Comparison of ENCODE assay signal across 14 cellular contexts in genomic region chr10:104340692-104341091, GRCh38. TPM values are rescaled to one million over a fixed set of nuclear protein-coding genes. Genes with fewer than 3 reads are reported as not detected.
DNase-seq lines count a peak whose midpoint lies in the region; ATAC-seq and TF ChIP-seq lines count a peak whose summit lies in the region.
"Had no signal": no experiment of that assay in that cellular context is flagged by ENCODE, and none has a peak within 500 bp of the region (broad histone marks: within the 10 kb centered on the region; RNA-seq: fewer than 3 reads in every experiment).

No MANE protein-coding gene starts in this region.

- H3K4me1 Mint-ChIP-seq in CD8-positive, alpha-beta T cell (ENCODE audit: low read depth) = peaks cover 32% of the 10 kb centered on the region

- no peaks in the 10 kb centered on the region for H3K27me3 ChIP-seq in mucosa of stomach (ENCODE audit: control insufficient read depth, insufficient read depth, low read length)
- no peaks in the 10 kb centered on the region for H3K27me3 ChIP-seq in transverse colon
- H3K27me3 ChIP-seq in CD8-positive, alpha-beta T cell (ENCODE audit: insufficient read depth, low read length) = no peaks in the 10 kb centered on the region

- CTCF ChIA-PET in CD8-positive, alpha-beta T cell (lab: Charles Lee) = interaction anchor here (1.0 to 3.5 kb wide), 3 partner anchors 10 to 49 kb away, joined by 3 to 20 read pairs (median 12); no protein-coding TSS in a partner anchor

- POLR2A ChIA-PET in CD8-positive, alpha-beta T cell (lab: Charles Lee) = interaction anchor here (1.0 kb wide), 1 partner anchor 72 kb away, joined by 3 read pairs; the partner anchor contains the start of gene GSTO2

- H3K36me3 Mint-ChIP-seq in CD8-positive, alpha-beta T cell = peaks cover 16% of the 10 kb centered on the region

- WGBS in transverse colon (ENCODE audit: low coverage in 1 of 2), 2 donors = 67 to 74% methylated on average over 1 to 4 of the region's 4 CpGs

- H3K9ac ChIP-seq in mucosa of stomach (ENCODE audit: low read length) = peak overlapping the region; percentile 41

- H3K4me1 ChIP-seq in mucosa of stomach (ENCODE audit: control insufficient read depth, insufficient read depth, low read length) (peaks cover 24% of the 10 kb centered on the region), transverse colon (peaks cover 5 to 38% (median 27%) of the 10 kb centered on the region in 4 donors)
- H3K4me1 ChIP-seq in CD8-positive, alpha-beta T cell (ENCODE audit: insufficient read depth, low read length) = peaks cover 21% of the 10 kb centered on the region

- no peak overlapping the region for H3K27ac Mint-ChIP-seq in CD8-positive, alpha-beta T cell
- H3K27ac Mint-ChIP-seq: activated CD4-positive, alpha-beta memory T cell treated with anti-CD3 and anti-CD28 coated beads, Interleukin-2, amount 10 ng/mL, durations not matched to agents 7 days and 5 days had no signal

- H3K4me3 ChIP-seq in mucosa of stomach (ENCODE audit: low read length) (no peak overlapping the region), transverse colon (no peak overlapping the region)
- no peak overlapping the region for H3K4me3 ChIP-seq in CD8-positive, alpha-beta T cell (ENCODE audit: low read depth, low read length)

- H3K9me3 ChIP-seq in mucosa of stomach (ENCODE audit: control insufficient read depth, low read length) (no peaks in the 10 kb centered on the region), transverse colon (no peaks in the 10 kb centered on the region)
- no peaks in the 10 kb centered on the region for H3K9me3 ChIP-seq in CD8-positive, alpha-beta T cell (ENCODE audit: low read length)

- intact Hi-C loops in transverse colon (cut with DNase I; ENCODE audit: low total_unique reads) = no loop called here
- intact Hi-C loops in CD8-positive, alpha-beta T cell (cut with DNase I, micrococcal nuclease) = loop anchor here in 1 of 2 experiments (1.0 kb wide), 1 partner anchor 9 kb away; no protein-coding TSS in a partner anchor

- DNase-seq in OCI-M1 (lab: John Stamatoyannopoulos, UW) = peak; percentile 87
- no peak for DNase-seq in transverse colon
- no peak for DNase-seq in CD8-positive, alpha-beta T cell
- DNase-seq: activated CD4-positive, alpha-beta memory T cell treated with anti-CD3 and anti-CD28 coated beads, Interleukin-2, amount 10 ng/mL, durations not matched to agents 7 days and 5 days; activated gamma-delta T cell; COR-L47; midbrain; NCI-H2029 treated with DMSO at 0.1 percent for 48 hours; SIG-M5; T-helper 9 cell had no signal

- peak overlapping the region; percentile 77 for H3K27ac ChIP-seq in cingulate gyrus (ENCODE audit: low read depth, low read length)
- peak overlapping the region; percentile 95 to 98 (median 98) for H3K27ac ChIP-seq in transverse colon
- no peak overlapping the region for H3K27ac ChIP-seq in CD8-positive, alpha-beta T cell (ENCODE audit: low read depth, low read length)

- no peak overlapping the region for H3K4me3 Mint-ChIP-seq in CD8-positive, alpha-beta T cell

- TF ChIP-seq POLR2A in transverse colon (IDR thresholded peaks at IDR 0.05) = no peak

- H3K36me3 ChIP-seq in mucosa of stomach (ENCODE audit: control insufficient read depth, insufficient read depth, low read length) (no peaks in the 10 kb centered on the region), transverse colon (no peaks in the 10 kb centered on the region)
- H3K36me3 ChIP-seq in CD8-positive, alpha-beta T cell (ENCODE audit: insufficient read depth, low read length) = no peaks in the 10 kb centered on the region

- H3K9me3 Mint-ChIP-seq in CD8-positive, alpha-beta T cell = no peaks in the 10 kb centered on the region

- in situ Hi-C loops in transverse colon (cut with MboI; ENCODE audit: low pct_ligation_motif_present in 1 of 4, low pct_unique_long_range_greater_than_20kb in 1 of 4, low sequenced_read_pairs in 3 of 4) = loop anchor here in 1 of 4 donors (10.0 kb wide), 1 partner anchor 46 kb away; no protein-coding TSS in a partner anchor

- no peaks in the 10 kb centered on the region for H3K27me3 Mint-ChIP-seq in CD8-positive, alpha-beta T cell (ENCODE audit: low read depth)

- ATAC-seq in CD8-positive, alpha-beta T cell = no peak
- ATAC-seq in HG03039 (IDR thresholded peaks at IDR 0.05; ENCODE audit: unreplicated experiment) = no peak
- ATAC-seq in HG03025 (IDR thresholded peaks at IDR 0.05; ENCODE audit: low FRiP score, unreplicated experiment) = no peak

- no peak for TF ChIP-seq EP300 in transverse colon (IDR thresholded peaks at IDR 0.05; ENCODE audit: low read depth)

- TF ChIP-seq CTCF in transverse colon (IDR thresholded peaks at IDR 0.05) = no peak
- no peak for TF ChIP-seq CTCF in CD8-positive, alpha-beta T cell (IDR thresholded peaks at IDR 0.05)

RNA-seq across cellular contexts. Expression of gene ITPRIP, which starts 2.4 kb away (rescaled TPM):
- 10 to 100 TPM in 1 of 4 donors, 1 to 10 TPM in 3; 1.8 to 25.1 (median 6.6) TPM for total RNA-seq in transverse colon
- 100 to 1,000 TPM; 212 to 214 TPM for total RNA-seq in CD8-positive, alpha-beta T cell

RNA-seq across cellular contexts. Expression of gene CFAP58, which starts 12.9 kb away (rescaled TPM):
- under 1 TPM in 2 of 4 donors, not detected in 2; 0.16 to 0.27 TPM for total RNA-seq in transverse colon
- not detected for total RNA-seq in CD8-positive, alpha-beta T cell

Comparison
In these comparisons a context has a peak if more than half of its experiments do, and no peak if none do; other contexts are left out.
1. RNA of gene ITPRIP, which starts 2.4 kb away (total RNA-seq): 212 to 214 TPM in CD8-positive, alpha-beta T cell; 1.8 to 25.1 TPM in transverse colon; every median in the first group is over 4 times any median in the second.